8 cellular contexts compared by ENCODE assay signal in genomic region chr6:70667256-70667710, GRCh38. TPM values are rescaled to one million over a fixed set of nuclear protein-coding genes. Genes with fewer than 3 reads are reported as not detected.
DNase-seq lines count a peak whose midpoint lies in the region; ATAC-seq and TF ChIP-seq lines count a peak whose summit lies in the region.

No MANE protein-coding gene starts in this region.

- H3K4me3 ChIP-seq in epithelial cell of proximal tubule (ENCODE audit: low read depth, low read length): peak overlapping the region; percentile 74
- H3K4me3 ChIP-seq in psoas muscle: peak overlapping the region; percentile 89

- TF ChIP-seq CTCF in epithelial cell of proximal tubule (conservative IDR thresholded peaks at IDR 0.05; ENCODE audit: low read depth, low read length) (no peak), psoas muscle (IDR thresholded peaks at IDR 0.05) (no peak)

- no peaks in the 10 kb centered on the region for H3K27me3 ChIP-seq in psoas muscle (ENCODE audit: insufficient read depth in 3 of 3, low read length in 2 of 3)

- 7 to 15% (median 8%) methylated on average over 10 to 15 of the region's 15 CpGs for WGBS in psoas muscle, 3 donors

- peaks cover 50% of the 10 kb centered on the region for H3K4me1 ChIP-seq in psoas muscle

- DNase-seq in OCI-M2 (lab: John Stamatoyannopoulos, UW; ENCODE audit: unreplicated experiment) (peak; percentile 83), epithelial cell of proximal tubule (ENCODE audit: low read depth) (no peak), psoas muscle (no peak), NCI-H69 (lab: John Stamatoyannopoulos, UW) (no peak)
- DNase-seq in NK-92 treated with Interleukin-12 subunit alpha and Interleukin-12 subunit beta, amount 100 ng/mL, for 24 hours (lab: John Stamatoyannopoulos, UW): no peak

- ATAC-seq in GM19452 (IDR thresholded peaks at IDR 0.05; ENCODE audit: unreplicated experiment): peak; percentile 7
- ATAC-seq in psoas muscle: no peak
- no peak for ATAC-seq in HG02885 (IDR thresholded peaks at IDR 0.05; ENCODE audit: poor library complexity, unreplicated experiment)
- no peak for ATAC-seq in HG02938 (IDR thresholded peaks at IDR 0.05; ENCODE audit: unreplicated experiment)

- no peaks in the 10 kb centered on the region for H3K36me3 ChIP-seq in psoas muscle (ENCODE audit: insufficient read depth in 1 of 2, low read depth in 1 of 2)

- H3K27ac ChIP-seq in psoas muscle: peak overlapping the region; percentile 95

- H3K9me3 ChIP-seq in psoas muscle: no peaks in the 10 kb centered on the region

- intact Hi-C loops in psoas muscle (cut with DNase I): loop anchor here (5.0 kb wide), 2 partner anchors 100 to 255 kb away; partner anchors contain the start of genes FAM135A (in 1 of the 2) and SDHAF4 (in 1 of the 2)

RNA-seq across cellular contexts. Expression of gene SMAP1, which starts 0.4 kb away (rescaled TPM):
- total RNA-seq in epithelial cell of proximal tubule (19.6 and 24.7 TPM in 2 replicates), psoas muscle (10 to 100 TPM; 24.0 to 40.2 (median 29.8) TPM)
- polyA plus RNA-seq in psoas muscle: 10 to 100 TPM; 19.0 to 22.0 (median 20.8) TPM
